Comparison of ENCODE assay signal across 13 cellular contexts in the genomic region with DNA sequence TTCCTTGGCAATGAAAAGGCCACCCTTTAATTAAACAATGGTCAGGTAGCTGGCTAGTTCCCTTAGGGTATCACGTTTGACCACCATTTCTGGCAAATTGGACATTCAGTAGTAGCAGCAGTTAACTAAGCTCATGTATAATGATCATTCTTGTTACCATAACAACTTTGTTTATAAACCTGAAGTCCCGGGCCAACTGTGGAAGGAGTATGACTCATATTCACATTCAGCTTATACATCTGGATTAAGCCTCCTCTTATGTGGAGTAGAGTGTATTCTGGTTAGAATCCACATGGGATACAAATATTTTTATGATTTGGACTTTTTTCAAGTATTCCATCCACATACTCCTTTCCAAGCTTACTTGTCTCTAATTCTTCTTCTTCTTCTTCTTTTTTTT.
DNase-seq lines count a peak whose midpoint lies in the region; ATAC-seq, FAIRE-seq and TF ChIP-seq lines count a peak whose summit lies in the region.
"Had no signal": no experiment of that assay in that cellular context is flagged by ENCODE, and none has a peak within 500 bp of the region (broad histone marks: within the 10 kb centered on the region; RNA-seq: fewer than 3 reads in every experiment).

No MANE protein-coding gene starts in this region.

- 32% methylated on average over 2 of the region's 2 CpGs for WGBS in right cardiac atrium

- TF ChIP-seq CTCF in Calu3 (IDR thresholded peaks at IDR 0.05; ENCODE audit: unreplicated experiment): no peak
- no peak for TF ChIP-seq CTCF in bronchial epithelial cell (IDR thresholded peaks at IDR 0.05; ENCODE audit: insufficient read depth, low read length, severe bottlenecking)
- no peak for TF ChIP-seq CTCF in left lung (IDR thresholded peaks at IDR 0.05)
- no peak for TF ChIP-seq CTCF in neural progenitor cell (IDR thresholded peaks at IDR 0.05)

- CTCF ChIA-PET in Calu3 (lab: Charles Lee): no interaction called here

- H3K9ac ChIP-seq in neural progenitor cell: no peak overlapping the region

- H3K4me1 ChIP-seq in left lung (no peaks in the 10 kb centered on the region), neural progenitor cell (no peaks in the 10 kb centered on the region), right cardiac atrium (ENCODE audit: control insufficient read depth, insufficient read depth, low read length) (no peaks in the 10 kb centered on the region)
- H3K4me1 ChIP-seq: upper lobe of left lung had no signal

- no peaks in the 10 kb centered on the region for H3K36me3 Mint-ChIP-seq in Calu3 (ENCODE audit: insufficient read depth, unreplicated experiment)
- H3K36me3 Mint-ChIP-seq in activated T-helper 2 cell treated with anti-CD3 and anti-CD28 coated beads, Interferon-gamma antibody, Interleukin-2, Interleukin-4, amounts not matched to agents 10 μg/mL and 5 μg/mL and 100 μg/mL, durations not matched to agents 14 hours and 24 hours and 36 hours (ENCODE audit: low read depth): no peaks in the 10 kb centered on the region
- no peaks in the 10 kb centered on the region for H3K36me3 Mint-ChIP-seq in neural progenitor cell

- FAIRE-seq in HTR-8/SVneo (lab: Jason Lieb, UNC) (no peak), bronchial epithelial cell (lab: Jason Lieb, UNC) (no peak)

- no TSS peak for BruUV-seq in Calu3 (replicated peaks; lab: Mats Ljungman, UMichigan)

- H3K4me1 Mint-ChIP-seq in Calu3 (ENCODE audit: low read depth, unreplicated experiment) (peaks cover 24% of the 10 kb centered on the region), neural progenitor cell (no peaks in the 10 kb centered on the region)
- H3K4me1 Mint-ChIP-seq in activated T-helper 2 cell treated with anti-CD3 and anti-CD28 coated beads, Interferon-gamma antibody, Interleukin-2, Interleukin-4, amounts not matched to agents 10 μg/mL and 5 μg/mL and 100 μg/mL, durations not matched to agents 14 hours and 24 hours and 36 hours (ENCODE audit: low read depth): no peaks in the 10 kb centered on the region
- H3K4me1 Mint-ChIP-seq: activated B cell treated with CpG ODN at 0.5 μM for 24 hours had no signal

- H3K79me2 ChIP-seq in neural progenitor cell (ENCODE audit: low read depth): no peaks in the 10 kb centered on the region

- no peaks in the 10 kb centered on the region for H3F3A ChIP-seq in neural progenitor cell (ENCODE audit: low read depth)

- no peaks in the 10 kb centered on the region for H3K9me3 Mint-ChIP-seq in Calu3 (ENCODE audit: low read depth, unreplicated experiment)
- H3K9me3 Mint-ChIP-seq in activated T-helper 2 cell treated with anti-CD3 and anti-CD28 coated beads, Interferon-gamma antibody, Interleukin-2, Interleukin-4, amounts not matched to agents 10 μg/mL and 5 μg/mL and 100 μg/mL, durations not matched to agents 14 hours and 24 hours and 36 hours: no peaks in the 10 kb centered on the region
- no peaks in the 10 kb centered on the region for H3K9me3 Mint-ChIP-seq in neural progenitor cell
- H3K9me3 Mint-ChIP-seq: activated B cell treated with CpG ODN at 0.5 μM for 24 hours; activated T-helper 1 cell treated with anti-CD3 and anti-CD28 coated beads, Interleukin-12 subunit alpha, Interleukin-12 subunit beta, Interleukin-2, Interleukin-4 antibody, amounts not matched to agents 30 ng/mL and 10 ng/mL and 1 ng/mL, durations not matched to agents 14 hours and 24 hours and 36 hours had no signal

- H3K4me2 ChIP-seq in neural progenitor cell: no peak overlapping the region

- H3K4me3 ChIP-seq in bronchial epithelial cell (ENCODE audit: low read depth, low read length) (no peak overlapping the region), left lung (no peak overlapping the region), neural progenitor cell (no peak overlapping the region), right cardiac atrium (ENCODE audit: low read length) (no peak overlapping the region)
- H3K4me3 ChIP-seq: sigmoid colon, upper lobe of left lung had no signal

- ATAC-seq in left lung: peak; percentile 81
- ATAC-seq in HG03457 (IDR thresholded peaks at IDR 0.05; ENCODE audit: unreplicated experiment): no peak
- no peak for ATAC-seq in right cardiac atrium

- H3K27me3 Mint-ChIP-seq in Calu3 (ENCODE audit: unreplicated experiment) (no peaks in the 10 kb centered on the region), neural progenitor cell (ENCODE audit: insufficient read depth, low read depth) (no peaks in the 10 kb centered on the region)
- no peaks in the 10 kb centered on the region for H3K27me3 Mint-ChIP-seq in activated T-helper 2 cell treated with anti-CD3 and anti-CD28 coated beads, Interferon-gamma antibody, Interleukin-2, Interleukin-4, amounts not matched to agents 10 μg/mL and 5 μg/mL and 100 μg/mL, durations not matched to agents 14 hours and 24 hours and 36 hours (ENCODE audit: low read depth)
- H3K27me3 Mint-ChIP-seq: activated B cell treated with CpG ODN at 0.5 μM for 24 hours had no signal

- H3K4me3 Mint-ChIP-seq in Calu3 (ENCODE audit: low read depth, unreplicated experiment): no peak overlapping the region
- H3K4me3 Mint-ChIP-seq in activated T-helper 2 cell treated with anti-CD3 and anti-CD28 coated beads, Interferon-gamma antibody, Interleukin-2, Interleukin-4, amounts not matched to agents 10 μg/mL and 5 μg/mL and 100 μg/mL, durations not matched to agents 14 hours and 24 hours and 36 hours (ENCODE audit: low read depth): no peak overlapping the region
- no peak overlapping the region for H3K4me3 Mint-ChIP-seq in neural progenitor cell
- H3K4me3 Mint-ChIP-seq: activated B cell treated with CpG ODN at 0.5 μM for 24 hours; activated T-helper 1 cell treated with anti-CD3 and anti-CD28 coated beads, Interleukin-12 subunit alpha, Interleukin-12 subunit beta, Interleukin-2, Interleukin-4 antibody, amounts not matched to agents 30 ng/mL and 10 ng/mL and 1 ng/mL, durations not matched to agents 14 hours and 24 hours and 36 hours had no signal

- no peak overlapping the region for H3K27ac Mint-ChIP-seq in Calu3 (ENCODE audit: unreplicated experiment)
- no peak overlapping the region for H3K27ac Mint-ChIP-seq in activated T-helper 2 cell treated with anti-CD3 and anti-CD28 coated beads, Interferon-gamma antibody, Interleukin-2, Interleukin-4, amounts not matched to agents 10 μg/mL and 5 μg/mL and 100 μg/mL, durations not matched to agents 14 hours and 24 hours and 36 hours
- no peak overlapping the region for H3K27ac Mint-ChIP-seq in neural progenitor cell
- H3K27ac Mint-ChIP-seq: activated B cell treated with CpG ODN at 0.5 μM for 24 hours; activated T-helper 1 cell treated with anti-CD3 and anti-CD28 coated beads, Interleukin-12 subunit alpha, Interleukin-12 subunit beta, Interleukin-2, Interleukin-4 antibody, amounts not matched to agents 30 ng/mL and 10 ng/mL and 1 ng/mL, durations not matched to agents 14 hours and 24 hours and 36 hours had no signal

- H3K9me3 ChIP-seq in left lung (no peaks in the 10 kb centered on the region), neural progenitor cell (ENCODE audit: low read depth) (no peaks in the 10 kb centered on the region), right cardiac atrium (ENCODE audit: control insufficient read depth, low read length) (no peaks in the 10 kb centered on the region)
- H3K9me3 ChIP-seq: sigmoid colon, upper lobe of left lung had no signal

- H3K27ac ChIP-seq in left lung (no peak overlapping the region), neural progenitor cell (no peak overlapping the region), right cardiac atrium (ENCODE audit: low read length) (no peak overlapping the region)
- H3K27ac ChIP-seq: upper lobe of left lung had no signal

- no peaks in the 10 kb centered on the region for H3K27me3 ChIP-seq in bronchial epithelial cell (ENCODE audit: control insufficient read depth, insufficient read depth, low read length)
- H3K27me3 ChIP-seq in left lung: no peaks in the 10 kb centered on the region
- no peaks in the 10 kb centered on the region for H3K27me3 ChIP-seq in neural progenitor cell
- no peaks in the 10 kb centered on the region for H3K27me3 ChIP-seq in right cardiac atrium (ENCODE audit: control insufficient read depth, insufficient read depth)
- H3K27me3 ChIP-seq: sigmoid colon, upper lobe of left lung had no signal

- H4K20me1 ChIP-seq in neural progenitor cell (ENCODE audit: low read depth): no peaks in the 10 kb centered on the region

- no peak overlapping the region for H2AFZ ChIP-seq in neural progenitor cell (replicated peaks)

- H3K36me3 ChIP-seq in bronchial epithelial cell (ENCODE audit: control insufficient read depth, insufficient read depth, low read length) (no peaks in the 10 kb centered on the region), left lung (no peaks in the 10 kb centered on the region), neural progenitor cell (no peaks in the 10 kb centered on the region)
- H3K36me3 ChIP-seq: sigmoid colon, upper lobe of left lung had no signal

- intact Hi-C loops in Calu3 (cut with micrococcal nuclease; ENCODE audit: unreplicated experiment): no loop called here
- intact Hi-C loops in left lung (cut with DNase I): no loop called here
- intact Hi-C loops in activated T-helper 2 cell treated with anti-CD3 and anti-CD28 coated beads, Interferon-gamma antibody, Interleukin-2, Interleukin-4, amounts not matched to agents 10 μg/mL and 5 μg/mL and 100 μg/mL, durations not matched to agents 14 hours and 24 hours and 36 hours (cut with micrococcal nuclease): no loop called here
- intact Hi-C loops in right cardiac atrium (cut with DNase I): no loop called here

- DNase-seq in Calu3 (peak; percentile 17), HTR-8/SVneo (ENCODE audit: insufficient read length, low spot score) (peak; percentile 14), bronchial epithelial cell (ENCODE audit: low read depth) (peak; percentile 86), left lung (no peak), neural progenitor cell (ENCODE audit: low spot score) (no peak), right cardiac atrium (no peak)
- no peak for DNase-seq in activated T-helper 2 cell treated with anti-CD3 and anti-CD28 coated beads, Interferon-gamma antibody, Interleukin-2, Interleukin-4, amounts not matched to agents 10 μg/mL and 5 μg/mL and 100 μg/mL, durations not matched to agents 14 hours and 24 hours and 36 hours (ENCODE audit: low spot score)
- DNase-seq: activated B cell treated with CpG ODN at 0.5 μM for 24 hours, NCI-H2171, sigmoid colon, upper lobe of left lung had no signal

Comparison
In these comparisons a context has a peak if more than half of its experiments do, and no peak if none do; other contexts are left out.
1. DNase-seq: peak in Calu3 (single experiment), HTR-8/SVneo (single experiment) and bronchial epithelial cell (single experiment); none in left lung (0 of 2), activated T-helper 2 cell treated with anti-CD3 and anti-CD28 coated beads, Interferon-gamma antibody, Interleukin-2, Interleukin-4, amounts not matched to agents 10 μg/mL and 5 μg/mL and 100 μg/mL, durations not matched to agents 14 hours and 24 hours and 36 hours (single experiment), neural progenitor cell (single experiment) and right cardiac atrium (0 of 3).